8 cellular contexts compared by ENCODE assay signal in the genomic region with DNA sequence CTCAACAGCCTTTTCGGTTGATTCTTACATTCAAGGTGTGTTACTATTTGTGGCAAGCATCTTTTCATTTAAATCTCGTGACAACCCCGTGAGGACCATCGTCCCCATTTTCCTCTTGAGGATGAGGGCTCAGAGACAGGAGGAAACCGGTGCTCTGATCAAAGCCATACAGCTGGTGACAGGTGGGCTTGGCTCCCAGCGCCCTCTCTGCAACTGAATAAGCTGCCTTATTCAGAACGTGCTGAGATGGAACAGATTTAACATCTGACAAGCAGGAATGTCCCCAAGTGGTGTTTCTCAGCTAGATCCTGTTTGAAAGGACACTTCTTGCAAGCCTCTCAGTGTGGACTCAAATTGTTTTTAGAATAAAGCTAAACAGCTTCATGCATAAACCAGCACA. TPM values are rescaled to one million over a fixed set of nuclear protein-coding genes. Genes with fewer than 3 reads are reported as not detected.
DNase-seq lines count a peak whose midpoint lies in the region; ATAC-seq, FAIRE-seq and TF ChIP-seq lines count a peak whose summit lies in the region.

No MANE protein-coding gene starts in this region.

- ATAC-seq in HepG2 = peak; percentile 11
- ATAC-seq in right lobe of liver = no peak
- ATAC-seq in PC-3 = peak; percentile 13
- peak; percentile 2 for ATAC-seq in foreskin keratinocyte
- ATAC-seq in GM18867 (IDR thresholded peaks at IDR 0.05; ENCODE audit: unreplicated experiment) = no peak
- no peak for ATAC-seq in GM21367 (IDR thresholded peaks at IDR 0.05; ENCODE audit: unreplicated experiment)

- peak overlapping the region; percentile 43 to 69 (median 52); a peak in 5 of 6 replicates for H3K4me3 ChIP-seq in HepG2 (replicated peaks in 1 of 3; ENCODE audit: insufficient read depth in 1 of 3, low read depth in 2 of 3, low read length in 3 of 3)
- H3K4me3 ChIP-seq in right lobe of liver = peak overlapping the region in 1 of 3 donors; percentile 44
- H3K4me3 ChIP-seq in PC-3 (ENCODE audit: low read length) = peak overlapping the region; percentile 81
- H3K4me3 ChIP-seq in vagina = peak overlapping the region in 1 of 2 donors; percentile 29

- TF ChIP-seq EP300 in HepG2 (IDR thresholded peaks at IDR 0.05; ENCODE audit: low read depth in 2 of 2, low read length in 2 of 2) (no peak), HepG2 (CRISPR knock-in tag; IDR thresholded peaks at IDR 0.05; ENCODE audit: borderline replicate concordance) (no peak)

- in situ Hi-C loops in HepG2 (cut with HindIII; ENCODE audit: extremely low pct_ligation_motif_present, low pct_unique_long_range_greater_than_20kb) = no loop called here

- no peaks in the 10 kb centered on the region for H4K20me1 ChIP-seq in HepG2 (ENCODE audit: insufficient read depth, low read length)
- H4K20me1 ChIP-seq in PC-3 (ENCODE audit: low read length) = no peaks in the 10 kb centered on the region

- no peaks in the 10 kb centered on the region for H3K4me1 ChIP-seq in HepG2 (ENCODE audit: insufficient read depth, low read length)
- H3K4me1 ChIP-seq in right lobe of liver = no peaks in the 10 kb centered on the region
- H3K4me1 ChIP-seq in PC-3 (ENCODE audit: insufficient read depth, low read length) = 0 out of 2 replicates have a peak, but pooled peaks cover 5% of the 10 kb centered on the region
- no peaks in the 10 kb centered on the region for H3K4me1 ChIP-seq in foreskin keratinocyte
- no peaks in the 10 kb centered on the region for H3K4me1 ChIP-seq in vagina

- H3K4me2 ChIP-seq in HepG2 (ENCODE audit: low read depth, low read length) (peak overlapping the region; percentile 84), PC-3 (ENCODE audit: low read length) (peak overlapping the region; percentile 91)

- no peak for FAIRE-seq in HepG2 (lab: Jason Lieb, UNC)
- FAIRE-seq in frontal cortex (lab: Jason Lieb, UNC) = no peak

- no peak for TF ChIP-seq RAD21 in HepG2 (CRISPR knock-in tag; IDR thresholded peaks at IDR 0.05)

- no peaks in the 10 kb centered on the region for H3F3A ChIP-seq in PC-3 (ENCODE audit: low read length, unreplicated experiment)

- H3K36me3 ChIP-seq in HepG2 (replicated peaks in 1 of 2; ENCODE audit: control insufficient read depth in 1 of 2, insufficient read depth in 2 of 2, low read length in 2 of 2) (no peaks in the 10 kb centered on the region), right lobe of liver (no peaks in the 10 kb centered on the region), PC-3 (ENCODE audit: low read depth, low read length) (no peaks in the 10 kb centered on the region), vagina (peaks cover 0 to 4% of the 10 kb centered on the region in 2 donors)

- H3K27ac ChIP-seq in HepG2 (ENCODE audit: extremely low read length, insufficient read depth, low read length) (no peak overlapping the region), right lobe of liver (no peak overlapping the region), PC-3 (ENCODE audit: low read length) (peak overlapping the region; percentile 41), foreskin keratinocyte (no peak overlapping the region), vagina (peak overlapping the region; percentile 4)

- no TSS peak for BruUV-seq in HepG2 (replicated peaks; lab: Mats Ljungman, UMichigan)
- TSS peak; percentile 79 for BruUV-seq in PC-3 (replicated peaks; lab: Mats Ljungman, UMichigan)

- no peak for TF ChIP-seq POLR2A in HepG2 (IDR thresholded peaks at IDR 0.05; ENCODE audit: insufficient read depth in 1 of 2, low read depth in 2 of 2, low read length in 2 of 2)
- no peak for TF ChIP-seq POLR2A in right lobe of liver (IDR thresholded peaks at IDR 0.05)
- no peak for TF ChIP-seq POLR2A in vagina (IDR thresholded peaks at IDR 0.05)

- peak overlapping the region; percentile 57 for H3K9ac ChIP-seq in HepG2 (ENCODE audit: insufficient read depth, low read depth, low read length)
- peak overlapping the region; percentile 87 for H3K9ac ChIP-seq in PC-3 (ENCODE audit: low read length)

- POLR2A ChIA-PET in HepG2 (lab: Yijun Ruan, JAX) (interaction anchor here (0.9 to 1.8 kb wide), 6 partner anchors 10 to 22 kb away, joined by 3 to 12 read pairs (median 4); partner anchors contain the start of gene MAPK9), PC-3 (lab: Charles Lee; ENCODE audit: unreplicated experiment) (interaction anchor here (0.9 kb wide), 1 partner anchor 44 kb away, joined by 3 read pairs; no protein-coding TSS in a partner anchor)

- CTCF ChIA-PET in HepG2 (lab: Yijun Ruan, JAX; ENCODE audit: low intra/inter-chr PET ratio, low total read pairs) (interaction anchor here (5.0 kb wide), 1 partner anchor 21 kb away, joined by 65 read pairs; no protein-coding TSS in a partner anchor), PC-3 (lab: Charles Lee) (interaction anchor here (0.7 to 3.9 kb wide), 4 partner anchors 15 to 25 kb away, joined by 3 to 23 read pairs (median 5); no protein-coding TSS in a partner anchor)

- intact Hi-C loops in HepG2 (cut with micrococcal nuclease; ENCODE audit: unreplicated experiment) (no loop called here), right lobe of liver (cut with DNase I) (no loop called here), PC-3 (cut with micrococcal nuclease) (loop anchor here (1.0 to 10.0 kb wide), 3 partner anchors 21 to 189 kb away; no protein-coding TSS in a partner anchor), vagina (cut with DNase I) (no loop called here)

- no peaks in the 10 kb centered on the region for H3K9me2 ChIP-seq in PC-3 (replicated peaks; ENCODE audit: low read length)

- no peaks in the 10 kb centered on the region for H3K79me2 ChIP-seq in HepG2 (ENCODE audit: insufficient read depth, low read length)
- no peaks in the 10 kb centered on the region for H3K79me2 ChIP-seq in PC-3 (ENCODE audit: low read length)

- TF ChIP-seq CTCF in HepG2 (CRISPR knock-in tag; IDR thresholded peaks at IDR 0.05) = no peak
- TF ChIP-seq CTCF in right lobe of liver (IDR thresholded peaks at IDR 0.05) = no peak
- no peak for TF ChIP-seq CTCF in PC-3 (conservative IDR thresholded peaks at IDR 0.05; ENCODE audit: low read depth, low read length)
- TF ChIP-seq CTCF in foreskin keratinocyte (conservative IDR thresholded peaks at IDR 0.05) = no peak
- TF ChIP-seq CTCF in vagina (IDR thresholded peaks at IDR 0.05) = no peak

- H2AFZ ChIP-seq in HepG2 (ENCODE audit: low read length) (no peak overlapping the region), PC-3 (ENCODE audit: low read length) (peak overlapping the region; percentile 89)

- DNase-seq in HepG2 (ENCODE audit: low spot score) (no peak), right lobe of liver (no peak), PC-3 (no peak), foreskin keratinocyte (no peak), vagina (ENCODE audit: extremely low spot score in 2 of 2) (no peak), frontal cortex (ENCODE audit: low spot score in 2 of 2) (no peak)

- H3K27me3 ChIP-seq in HepG2 (ENCODE audit: control insufficient read depth in 1 of 2, insufficient read depth in 2 of 2, low read length in 2 of 2) (peaks cover 0 to 5% of the 10 kb centered on the region in 2 experiments; a peak in 2 of 5 replicates), right lobe of liver (no peaks in the 10 kb centered on the region), PC-3 (ENCODE audit: low read length) (no peaks in the 10 kb centered on the region), foreskin keratinocyte (no peaks in the 10 kb centered on the region), vagina (no peaks in the 10 kb centered on the region)

- H3K9me3 ChIP-seq in HepG2 (ENCODE audit: low read length) (no peaks in the 10 kb centered on the region), right lobe of liver (no peaks in the 10 kb centered on the region), PC-3 (ENCODE audit: low read length) (no peaks in the 10 kb centered on the region), vagina (no peaks in the 10 kb centered on the region)

- WGBS in HepG2 (ENCODE audit: low lambda C conversion rate) = 21% methylated on average over 7 of the region's 7 CpGs
- WGBS in right lobe of liver (ENCODE audit: insufficient coverage, low coverage, low lambda C conversion rate, missing lambda C conversion rate) = 50% methylated on average over 5 of the region's 7 CpGs

RNA-seq across cellular contexts. Expression of gene MAPK9, which starts 22.2 kb away (rescaled TPM):
- total RNA-seq in HepG2 (2016; rRNA removed; fragmentation: Illumina TruSeq; extraction: Trizol) (30.1 and 30.7 TPM in 2 replicates), right lobe of liver (10 to 100 TPM; 14.4 to 18.6 (median 15.6) TPM), PC-3 (2014; rRNA removed) (26.5 and 35.9 TPM in 2 replicates), foreskin keratinocyte (26.4 and 30.3 TPM in 2 replicates), vagina (19.6 TPM), frontal cortex (95.8 TPM)
- total RNA-seq in HepG2 (2016; cell fraction: cytosol; rRNA removed; fragmentation: Illumina TruSeq; extraction: Trizol; ENCODE audit: low read depth) = 62.8 and 71.5 TPM in 2 replicates
- 24.2 and 24.5 TPM in 2 replicates for total RNA-seq in HepG2 (2016; cell fraction: insoluble cytoplasmic fraction; rRNA removed; fragmentation: Illumina TruSeq; extraction: Trizol)
- total RNA-seq in HepG2 (2016; cell fraction: membrane; rRNA removed; fragmentation: Illumina TruSeq; extraction: Trizol) = 67.1 and 68.4 TPM in 2 replicates
- 22.3 and 23.2 TPM in 2 replicates for total RNA-seq in HepG2 (2016; cell fraction: nucleus; rRNA removed; fragmentation: Illumina TruSeq; extraction: Trizol)
- polyA plus RNA-seq in HepG2 (2011; rRNA removed) (37.5 and 56.1 TPM in 2 replicates), foreskin keratinocyte (15.0 and 17.9 TPM in 2 replicates)
- polyA plus RNA-seq in HepG2 (2011; cell fraction: cytosol; rRNA removed) = 23.0 and 31.2 TPM in 2 replicates
- 14.2 and 14.5 TPM in 2 replicates for polyA plus RNA-seq in HepG2 (2011; cell fraction: nucleus; rRNA removed)
- polyA plus RNA-seq in HepG2 (2012) = 22.2 and 23.4 TPM in 2 replicates
- polyA plus RNA-seq in HepG2 (2016; cell fraction: cytosol; fragmentation: Illumina TruSeq; extraction: Trizol; ENCODE audit: low read depth) = 53.0 and 57.8 TPM in 2 replicates
- polyA plus RNA-seq in HepG2 (2016; cell fraction: insoluble cytoplasmic fraction; fragmentation: Illumina TruSeq; extraction: Trizol; ENCODE audit: low read depth) = 50.6 and 57.0 TPM in 2 replicates
- polyA plus RNA-seq in HepG2 (2016; cell fraction: membrane; fragmentation: Illumina TruSeq; extraction: Trizol; ENCODE audit: low read depth) = 82.1 and 83.4 TPM in 2 replicates
- polyA plus RNA-seq in HepG2 (2016; cell fraction: nucleus; fragmentation: Illumina TruSeq; extraction: Trizol; ENCODE audit: insufficient read depth, low read depth) = 52.9 and 54.2 TPM in 2 replicates
- 51.3 and 98.7 TPM in 2 replicates for polyA minus RNA-seq in HepG2 (2011; rRNA and poly(A)+ RNA removed; ENCODE audit: low replicate concordance)
- 21.4 and 22.1 TPM in 2 replicates for polyA minus RNA-seq in HepG2 (2011; cell fraction: cytosol; rRNA and poly(A)+ RNA removed)
- polyA minus RNA-seq in HepG2 (2011; cell fraction: nucleus; rRNA and poly(A)+ RNA removed) = 25.0 and 26.0 TPM in 2 replicates

RNA-seq across cellular contexts. Expression of gene GFPT2, which starts 39.0 kb away (rescaled TPM):
- total RNA-seq in HepG2 (2016; rRNA removed; fragmentation: Illumina TruSeq; extraction: Trizol) (0.10 and 0.18 TPM in 2 replicates), right lobe of liver (under 1 TPM; 0.32 to 0.93 (median 0.61) TPM), PC-3 (2014; rRNA removed) (2.2 and 5.9 TPM in 2 replicates), foreskin keratinocyte (0.04 and 0.07 TPM in 2 replicates), vagina (47.9 TPM), frontal cortex (11.0 TPM)
- not detected in 2 replicates for total RNA-seq in HepG2 (2016; cell fraction: cytosol; rRNA removed; fragmentation: Illumina TruSeq; extraction: Trizol; ENCODE audit: low read depth)
- total RNA-seq in HepG2 (2016; cell fraction: insoluble cytoplasmic fraction; rRNA removed; fragmentation: Illumina TruSeq; extraction: Trizol) = 0.10 and 0.13 TPM in 2 replicates
- 0.06 TPM in 1 of 2 replicates, not detected in the other for total RNA-seq in HepG2 (2016; cell fraction: membrane; rRNA removed; fragmentation: Illumina TruSeq; extraction: Trizol)
- not detected in 2 replicates for total RNA-seq in HepG2 (2016; cell fraction: nucleus; rRNA removed; fragmentation: Illumina TruSeq; extraction: Trizol)
- polyA plus RNA-seq in HepG2 (2011; rRNA removed) (0.09 and 0.18 TPM in 2 replicates), foreskin keratinocyte (0.02 TPM in 1 of 2 replicates, not detected in the other)
- 0.08 and 0.12 TPM in 2 replicates for polyA plus RNA-seq in HepG2 (2011; cell fraction: cytosol; rRNA removed)
- 0.09 and 0.10 TPM in 2 replicates for polyA plus RNA-seq in HepG2 (2011; cell fraction: nucleus; rRNA removed)
- polyA plus RNA-seq in HepG2 (2012) = 0.07 and 0.11 TPM in 2 replicates
- 0.05 TPM in 1 of 2 replicates, not detected in the other for polyA plus RNA-seq in HepG2 (2016; cell fraction: cytosol; fragmentation: Illumina TruSeq; extraction: Trizol; ENCODE audit: low read depth)
- polyA plus RNA-seq in HepG2 (2016; cell fraction: insoluble cytoplasmic fraction; fragmentation: Illumina TruSeq; extraction: Trizol; ENCODE audit: low read depth) = 0.12 TPM in 1 of 2 replicates, not detected in the other
- not detected in 2 replicates for polyA plus RNA-seq in HepG2 (2016; cell fraction: membrane; fragmentation: Illumina TruSeq; extraction: Trizol; ENCODE audit: low read depth)
- not detected in 2 replicates for polyA plus RNA-seq in HepG2 (2016; cell fraction: nucleus; fragmentation: Illumina TruSeq; extraction: Trizol; ENCODE audit: insufficient read depth, low read depth)
- polyA minus RNA-seq in HepG2 (2011; rRNA and poly(A)+ RNA removed; ENCODE audit: low replicate concordance) = 4.4 TPM in 1 of 2 replicates, not detected in the other
- polyA minus RNA-seq in HepG2 (2011; cell fraction: cytosol; rRNA and poly(A)+ RNA removed) = not detected in 2 replicates
- not detected in 2 replicates for polyA minus RNA-seq in HepG2 (2011; cell fraction: nucleus; rRNA and poly(A)+ RNA removed)

Comparison
In these comparisons a context has a peak if more than half of its experiments do, and no peak if none do; other contexts are left out.
1. ATAC-seq: peak in HepG2 (single experiment), PC-3 (single experiment) and foreskin keratinocyte (single experiment); none in right lobe of liver (0 of 4), GM18867 (single experiment) and GM21367 (single experiment).
2. H3K27ac ChIP-seq: peak in PC-3 (single experiment) and vagina (single experiment); none in HepG2 (single experiment), right lobe of liver (0 of 3) and foreskin keratinocyte (single experiment).